ENCODE assay signal across 26 cellular contexts in genomic region chr16:53581784-53582183, GRCh38.
"Had no signal": no experiment of that assay in that cellular context is flagged by ENCODE, and none has a peak within 500 bp of the region (broad histone marks: within the 10 kb centered on the region; RNA-seq: fewer than 3 reads in every experiment).

No MANE protein-coding gene starts in this region.

- H3K4me3 ChIP-seq: ascending aorta, breast epithelium, cardiac muscle cell, coronary artery, dorsolateral prefrontal cortex had no signal

- H3K36me3 ChIP-seq: ascending aorta, breast epithelium, cardiac muscle cell had no signal

- FAIRE-seq: frontal cortex had no signal

- H3K9me3 ChIP-seq: ascending aorta, breast epithelium had no signal

- H3K27ac ChIP-seq: ascending aorta, breast epithelium, cardiac muscle cell, coronary artery, dorsolateral prefrontal cortex had no signal

- H3K27me3 ChIP-seq: ascending aorta, breast epithelium, cardiac muscle cell had no signal

- H3K4me1 ChIP-seq: ascending aorta, breast epithelium had no signal

- DNase-seq: activated CD4-positive, alpha-beta memory T cell treated with anti-CD3 and anti-CD28 coated beads, Interleukin-2, amount 10 ng/mL, durations not matched to agents 7 days and 5 days; activated CD4-positive, alpha-beta T cell treated with anti-CD3 and anti-CD28 coated beads, Interleukin-2, amount 10 ng/mL, durations not matched to agents 7 days and 5 days; activated CD4-positive, alpha-beta T cell treated with anti-CD3 and anti-CD28 coated beads, Interleukin-2, amount 50 U/mL, for 4 hours; activated CD8-positive, alpha-beta memory T cell treated with anti-CD3 and anti-CD28 coated beads, Interleukin-2, amount 50 U/mL, for 48 hours; activated gamma-delta T cell; activated naive CD4-positive, alpha-beta T cell; activated naive CD4-positive, alpha-beta T cell treated with anti-CD3 and anti-CD28 coated beads, Interleukin-2, amount 10 ng/mL, durations not matched to agents 7 days and 5 days; activated naive CD8-positive, alpha-beta T cell treated with anti-CD3 and anti-CD28 coated beads, Interleukin-2, amount 10 ng/mL, durations not matched to agents 7 days and 5 days; activated T-cell treated with anti-CD3 and anti-CD28 coated beads for 4 hours; activated T-cell treated with anti-CD3 and anti-CD28 coated beads, Interleukin-2, amount 50 U/mL, for 24 hours; activated T-cell treated with anti-CD3 and anti-CD28 coated beads, Interleukin-2, amount 50 U/mL, for 72 hours; central memory CD4-positive, alpha-beta T cell; dorsolateral prefrontal cortex; effector memory CD4-positive, alpha-beta T cell; endodermal cell; foreskin fibroblast; head of caudate nucleus; hippocampal formation; T-helper 2 cell had no signal

- ATAC-seq: activated naive CD4-positive, alpha-beta T cell treated with anti-CD3 and anti-CD28 coated beads, Interleukin-2, amount 50 U/mL, for 72 hours; activated T-cell treated with anti-CD3 and anti-CD28 coated beads, Interleukin-2, amount 50 U/mL, for 72 hours; esophagus mucosa had no signal
